ENCODE assay signal across 15 cellular contexts in genomic region chr11:2528301-2529050, GRCh38.
DNase-seq lines count a peak whose midpoint lies in the region; ATAC-seq and TF ChIP-seq lines count a peak whose summit lies in the region.
"Had no signal": no experiment of that assay in that cellular context is flagged by ENCODE, and none has a peak within 500 bp of the region (broad histone marks: within the 10 kb centered on the region; RNA-seq: fewer than 3 reads in every experiment).

No MANE protein-coding gene starts in this region.

- intact Hi-C loops in left ventricle myocardium superior (cut with micrococcal nuclease): no loop called here
- intact Hi-C loops in posterior cingulate gyrus (cut with DNase I): no loop called here

- TF ChIP-seq CTCF in GM20000 (IDR thresholded peaks at IDR 0.05; ENCODE audit: extremely low read depth, missing control alignments): no peak

- H3K36me3 Mint-ChIP-seq in T-helper 17 cell (ENCODE audit: low read depth): no peaks in the 10 kb centered on the region
- H3K36me3 Mint-ChIP-seq: brain had no signal

- H3K9me3 ChIP-seq in T-helper 17 cell (ENCODE audit: control insufficient read depth, low read length, poor library complexity, severe bottlenecking): no peaks in the 10 kb centered on the region
- H3K9me3 ChIP-seq: tibial nerve had no signal

- H3K27ac Mint-ChIP-seq in T-helper 17 cell: no peak overlapping the region
- H3K27ac Mint-ChIP-seq: brain, progenitor cell of endocrine pancreas had no signal

- H3K4me3 Mint-ChIP-seq in T-helper 17 cell: no peak overlapping the region
- H3K4me3 Mint-ChIP-seq: brain had no signal

- H3K27me3 Mint-ChIP-seq in T-helper 17 cell: no peaks in the 10 kb centered on the region

- no peak for ATAC-seq in activated CD4-positive, CD25-positive, alpha-beta regulatory T cell treated with anti-CD3 and anti-CD28 coated beads, Interleukin-2, amount 50 U/mL, for 24 hours
- ATAC-seq in T-helper 17 cell: no peak
- ATAC-seq in left ventricle myocardium superior: no peak

- DNase-seq in activated CD4-positive, CD25-positive, alpha-beta regulatory T cell treated with anti-CD3 and anti-CD28 coated beads, Interleukin-2, amount 50 U/mL, for 72 hours: peak; percentile 26
- peak in 2 of 3 donors; percentile 1 to 8 for DNase-seq in T-helper 17 cell
- peak; percentile 15 for DNase-seq in left ventricle myocardium superior
- peak in 9 of 10 donors; percentile 3 to 77 (median 6) for DNase-seq in posterior cingulate gyrus
- DNase-seq in hippocampal formation (lab: John Stamatoyannopoulos, UW): no peak
- DNase-seq in GM20000 (ENCODE audit: low spot score): no peak
- no peak for DNase-seq in SW480 (ENCODE audit: low spot score)
- DNase-seq: activated CD4-positive, CD25-positive, alpha-beta regulatory T cell; activated T-cell treated with anti-CD3 and anti-CD28 coated beads, Interleukin-2, amount 50 U/mL, for 48 hours; NCI-H2081 treated with DMSO at 0.1 percent for 48 hours; NCI-H69 had no signal

- H3K4me1 Mint-ChIP-seq in T-helper 17 cell: peaks cover 31% of the 10 kb centered on the region

Comparison
In these comparisons a context has a peak if more than half of its experiments do, and no peak if none do; other contexts are left out.
1. DNase-seq: peak in activated CD4-positive, CD25-positive, alpha-beta regulatory T cell treated with anti-CD3 and anti-CD28 coated beads, Interleukin-2, amount 50 U/mL, for 72 hours (single experiment), T-helper 17 cell (2 of 3), left ventricle myocardium superior (single experiment) and posterior cingulate gyrus (9 of 10); none in hippocampal formation (0 of 2), GM20000 (single experiment) and SW480 (single experiment).